ENCODE assay signal across 20 cellular contexts in the genomic region with DNA sequence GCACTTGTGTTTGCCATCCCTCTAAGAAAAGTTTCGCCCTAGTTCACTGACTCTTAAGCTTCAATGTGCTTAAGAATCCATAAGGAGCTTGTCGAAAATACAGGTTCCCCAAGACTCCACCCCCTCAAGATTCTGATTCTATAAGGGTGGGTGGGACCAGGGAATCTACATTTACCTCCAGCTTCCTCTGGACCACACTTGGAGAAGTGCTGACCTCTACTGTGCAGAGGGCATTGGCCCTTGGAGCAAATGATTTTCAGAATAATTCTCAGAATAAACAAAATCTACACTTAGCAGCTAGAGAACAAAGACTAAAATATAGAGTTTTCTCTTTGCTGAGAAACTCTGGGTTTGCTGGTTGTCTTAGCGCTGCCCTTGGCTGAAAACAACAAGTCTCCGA. TPM values are rescaled to one million over a fixed set of nuclear protein-coding genes. Genes with fewer than 3 reads are reported as not detected.
DNase-seq lines count a peak whose midpoint lies in the region; ATAC-seq and TF ChIP-seq lines count a peak whose summit lies in the region.
"Had no signal": no experiment of that assay in that cellular context is flagged by ENCODE, and none has a peak within 500 bp of the region (broad histone marks: within the 10 kb centered on the region; RNA-seq: fewer than 3 reads in every experiment).

No MANE protein-coding gene starts in this region.

- intact Hi-C loops in left ventricle myocardium inferior (cut with micrococcal nuclease) (no loop called here), heart left ventricle (cut with DNase I) (loop anchor here in 2 of 10 donors (1.0 to 10.0 kb wide), 3 partner anchors 70 to 172 kb away; no protein-coding TSS in a partner anchor), activated B cell treated with CpG ODN at 0.5 μM for 24 hours (cut with micrococcal nuclease) (no loop called here)

- no peaks in the 10 kb centered on the region for H3K27me3 ChIP-seq in left ventricle myocardium inferior (ENCODE audit: low read depth)
- H3K27me3 ChIP-seq in heart left ventricle = no peaks in the 10 kb centered on the region

- POLR2A ChIA-PET in activated B cell treated with CpG ODN at 0.5 μM for 24 hours (lab: Charles Lee) = interaction anchor here (0.6 to 1.4 kb wide), 3 partner anchors 9 to 1151 kb away, joined by 3 to 5 read pairs (median 4); a partner anchor contains a TSS

- CTCF ChIA-PET in activated B cell treated with CpG ODN at 0.5 μM for 24 hours (lab: Charles Lee) = interaction anchor here (0.5 to 11.8 kb wide), 4 partner anchors 16 to 884 kb away, joined by 4 to 363 read pairs (median 92); no protein-coding TSS in a partner anchor

- H3K4me3 Mint-ChIP-seq in activated B cell treated with CpG ODN at 0.5 μM for 24 hours (no peak overlapping the region), mesothelial cell of epicardium (peak overlapping the region; percentile 2)
- H3K4me3 Mint-ChIP-seq: activated CD4-positive, alpha-beta T cell treated with anti-CD3 and anti-CD28 coated beads, Interleukin-2, amount 10 ng/mL, durations not matched to agents 7 days and 5 days; CD14-positive monocyte; immature natural killer cell had no signal

- no peaks in the 10 kb centered on the region for H3K9me3 Mint-ChIP-seq in activated B cell treated with CpG ODN at 0.5 μM for 24 hours
- H3K9me3 Mint-ChIP-seq in mesothelial cell of epicardium = no peaks in the 10 kb centered on the region
- H3K9me3 Mint-ChIP-seq: activated CD4-positive, alpha-beta T cell treated with anti-CD3 and anti-CD28 coated beads, Interleukin-2, amount 10 ng/mL, durations not matched to agents 7 days and 5 days; CD14-positive monocyte; immature natural killer cell had no signal

- H3K36me3 ChIP-seq in left ventricle myocardium inferior = no peaks in the 10 kb centered on the region
- peaks cover 0 to 2% (median 0%) of the 10 kb centered on the region in 9 donors for H3K36me3 ChIP-seq in heart left ventricle

- ATAC-seq in heart left ventricle (no peak), activated B cell treated with CpG ODN at 0.5 μM for 24 hours (ENCODE audit: low read depth) (no peak), HG02938 (IDR thresholded peaks at IDR 0.05; ENCODE audit: unreplicated experiment) (no peak)
- ATAC-seq: K562 had no signal

- H3K27me3 Mint-ChIP-seq in activated B cell treated with CpG ODN at 0.5 μM for 24 hours = no peaks in the 10 kb centered on the region
- H3K27me3 Mint-ChIP-seq in mesothelial cell of epicardium (ENCODE audit: low read depth) = no peaks in the 10 kb centered on the region
- H3K27me3 Mint-ChIP-seq: activated CD4-positive, alpha-beta T cell treated with anti-CD3 and anti-CD28 coated beads, Interleukin-2, amount 10 ng/mL, durations not matched to agents 7 days and 5 days had no signal

- H3K4me1 ChIP-seq in left ventricle myocardium inferior = peaks cover 52% of the 10 kb centered on the region
- H3K4me1 ChIP-seq in heart left ventricle = peaks cover 0 to 53% (median 23%) of the 10 kb centered on the region in 12 donors

- peak overlapping the region; percentile 36 for H3K27ac Mint-ChIP-seq in activated B cell treated with CpG ODN at 0.5 μM for 24 hours
- H3K27ac Mint-ChIP-seq in mesothelial cell of epicardium = peak overlapping the region; percentile 64
- H3K27ac Mint-ChIP-seq: activated CD4-positive, alpha-beta T cell treated with anti-CD3 and anti-CD28 coated beads, Interleukin-2, amount 10 ng/mL, durations not matched to agents 7 days and 5 days; immature natural killer cell had no signal

- H3K36me3 Mint-ChIP-seq in activated B cell treated with CpG ODN at 0.5 μM for 24 hours (ENCODE audit: low read depth) (no peaks in the 10 kb centered on the region), mesothelial cell of epicardium (peaks cover 8% of the 10 kb centered on the region)

- 64 to 73% (median 67%) methylated on average over 4 of the region's 4 CpGs for WGBS in heart left ventricle, 4 donors

- H3K4me1 Mint-ChIP-seq in activated B cell treated with CpG ODN at 0.5 μM for 24 hours (peaks cover 55% of the 10 kb centered on the region), mesothelial cell of epicardium (peaks cover 67% of the 10 kb centered on the region)

- no peak for TF ChIP-seq CTCF in left ventricle myocardium inferior (IDR thresholded peaks at IDR 0.05; ENCODE audit: borderline replicate concordance)
- no peak for TF ChIP-seq CTCF in heart left ventricle (IDR thresholded peaks at IDR 0.05)
- no peak for TF ChIP-seq CTCF in activated B cell treated with CpG ODN at 0.5 μM for 24 hours (IDR thresholded peaks at IDR 0.05)
- no peak for TF ChIP-seq CTCF in mesothelial cell of epicardium (IDR thresholded peaks at IDR 0.05; ENCODE audit: unreplicated experiment)

- H3K4me3 ChIP-seq in left ventricle myocardium inferior (peak overlapping the region; percentile 87), heart left ventricle (peak overlapping the region in 1 of 12 donors; percentile 2)
- H3K4me3 ChIP-seq: K562 had no signal

- DNase-seq in left ventricle myocardium inferior (no peak), heart left ventricle (no peak), activated B cell treated with CpG ODN at 0.5 μM for 24 hours (no peak), mesothelial cell of epicardium (ENCODE audit: low spot score in 2 of 2, unreplicated experiment in 2 of 2) (no peak), NCI-H345 (lab: John Stamatoyannopoulos, UW) (no peak), NCI-H1048 (lab: John Stamatoyannopoulos, UW) (no peak)
- no peak for DNase-seq in activated naive CD4-positive, alpha-beta T cell treated with Interleukin-2 at 50 U/mL for 16 hours
- DNase-seq: ACHN; activated CD4-positive, alpha-beta T cell treated with anti-CD3 and anti-CD28 coated beads, Interleukin-2, amount 10 ng/mL, durations not matched to agents 7 days and 5 days; activated CD8-positive, alpha-beta memory T cell treated with anti-CD3 and anti-CD28 coated beads, Interleukin-2, amount 50 U/mL, for 4 hours; activated effector memory CD4-positive, alpha-beta T cell treated with anti-CD3 and anti-CD28 coated beads, Interleukin-2, amount 50 U/mL, for 16 hours; cortex of kidney; head of caudate nucleus; immature natural killer cell; NCI-H187; NCI-H2227 treated with DMSO at 0.1 percent for 48 hours; occipital lobe had no signal

- no peaks in the 10 kb centered on the region for H3K9me3 ChIP-seq in left ventricle myocardium inferior (replicated peaks)
- no peaks in the 10 kb centered on the region for H3K9me3 ChIP-seq in heart left ventricle

- TF ChIP-seq POLR2A in heart left ventricle (IDR thresholded peaks at IDR 0.05) = no peak

- H3K27ac ChIP-seq in left ventricle myocardium inferior (replicated peaks) = no peak overlapping the region
- H3K27ac ChIP-seq in heart left ventricle = no peak overlapping the region

RNA-seq across cellular contexts. Expression of a gene that starts 5.0 kb away (rescaled TPM):
- total RNA-seq in left ventricle myocardium inferior = 27.2 TPM
- 10 to 100 TPM; 13.3 to 44.0 (median 32.1) TPM for total RNA-seq in heart left ventricle
- polyA plus RNA-seq in heart left ventricle = 1 to 10 TPM; 7.9 to 8.6 TPM
- total RNA-seq in activated B cell treated with CpG ODN at 0.5 μM for 24 hours = 3.1 and 4.4 TPM in 2 replicates
- 62.0 to 66.4 TPM (median 65.2 TPM) in 3 replicates for total RNA-seq in mesothelial cell of epicardium

RNA-seq across cellular contexts. Expression of a gene that starts 8.7 kb away (rescaled TPM):
- 29.8 TPM for total RNA-seq in left ventricle myocardium inferior
- 10 to 100 TPM; 22.8 to 39.7 (median 30.8) TPM for total RNA-seq in heart left ventricle
- 10 to 100 TPM; 29.7 to 54.7 TPM for polyA plus RNA-seq in heart left ventricle
- 13.4 and 15.8 TPM in 2 replicates for total RNA-seq in activated B cell treated with CpG ODN at 0.5 μM for 24 hours
- total RNA-seq in mesothelial cell of epicardium = 39.8 to 46.0 TPM (median 43.4 TPM) in 3 replicates
